Comparison of ENCODE assay signal across 8 cellular contexts in genomic region chr15:89556413-89557262, GRCh38. TPM values are rescaled to one million over a fixed set of nuclear protein-coding genes. Genes with fewer than 3 reads are reported as not detected.
DNase-seq lines count a peak whose midpoint lies in the region; ATAC-seq and TF ChIP-seq lines count a peak whose summit lies in the region.

No MANE protein-coding gene starts in this region.

- POLR2A ChIA-PET in CD4-positive, alpha-beta T cell (lab: Charles Lee) = no interaction called here
- POLR2A ChIA-PET in activated CD4-positive, alpha-beta T cell treated with anti-CD3 and anti-CD28 coated beads, Interleukin-2, amount 10 ng/mL, durations not matched to agents 7 days and 5 days (lab: Charles Lee) = no interaction called here

- no peak overlapping the region for H3K27ac Mint-ChIP-seq in CD4-positive, alpha-beta T cell
- H3K27ac Mint-ChIP-seq in activated CD4-positive, alpha-beta T cell treated with anti-CD3 and anti-CD28 coated beads, Interleukin-2, amount 10 ng/mL, durations not matched to agents 7 days and 5 days = no peak overlapping the region

- H3K36me3 Mint-ChIP-seq in CD4-positive, alpha-beta T cell (ENCODE audit: low read depth) = no peaks in the 10 kb centered on the region
- H3K36me3 Mint-ChIP-seq in activated CD4-positive, alpha-beta T cell treated with anti-CD3 and anti-CD28 coated beads, Interleukin-2, amount 10 ng/mL, durations not matched to agents 7 days and 5 days (ENCODE audit: low read depth) = no peaks in the 10 kb centered on the region

- no peak for TF ChIP-seq EP300 in tibial nerve (IDR thresholded peaks at IDR 0.05)

- no peaks in the 10 kb centered on the region for H3K4me1 Mint-ChIP-seq in CD4-positive, alpha-beta T cell (ENCODE audit: low read depth)
- H3K4me1 Mint-ChIP-seq in activated CD4-positive, alpha-beta T cell treated with anti-CD3 and anti-CD28 coated beads, Interleukin-2, amount 10 ng/mL, durations not matched to agents 7 days and 5 days = no peaks in the 10 kb centered on the region

- H3K9me3 ChIP-seq in CD4-positive, alpha-beta T cell (ENCODE audit: control insufficient read depth, low read length) = no peaks in the 10 kb centered on the region
- no peaks in the 10 kb centered on the region for H3K9me3 ChIP-seq in tibial nerve

- H3K36me3 ChIP-seq in H7 (replicated peaks; ENCODE audit: control insufficient read depth, insufficient read depth, low read length) = no peaks in the 10 kb centered on the region
- H3K36me3 ChIP-seq in tibial nerve = no peaks in the 10 kb centered on the region

- H3K4me1 ChIP-seq in tibial nerve = no peaks in the 10 kb centered on the region

- H3K27ac ChIP-seq in CD4-positive, alpha-beta T cell (ENCODE audit: low read depth, low read length) = no peak overlapping the region
- no peak overlapping the region for H3K27ac ChIP-seq in tibial nerve

- H3K27me3 ChIP-seq in CD4-positive, alpha-beta T cell (ENCODE audit: control insufficient read depth, insufficient read depth, low read length) = peaks cover 13% of the 10 kb centered on the region
- H3K27me3 ChIP-seq in H7 (ENCODE audit: control insufficient read depth, insufficient read depth, low read length) = no peaks in the 10 kb centered on the region
- H3K27me3 ChIP-seq in tibial nerve = peaks cover 0 to 12% of the 10 kb centered on the region in 2 donors

- no peak for ATAC-seq in CD4-positive, alpha-beta T cell (ENCODE audit: poor library complexity)
- ATAC-seq in GM18907 (IDR thresholded peaks at IDR 0.05; ENCODE audit: unreplicated experiment) = no peak

- no peak for TF ChIP-seq POLR2A in tibial nerve (IDR thresholded peaks at IDR 0.05)

- no peaks in the 10 kb centered on the region for H3K9me3 Mint-ChIP-seq in CD4-positive, alpha-beta T cell
- no peaks in the 10 kb centered on the region for H3K9me3 Mint-ChIP-seq in activated CD4-positive, alpha-beta T cell treated with anti-CD3 and anti-CD28 coated beads, Interleukin-2, amount 10 ng/mL, durations not matched to agents 7 days and 5 days

- whole genome bisulfite sequencing in tibial nerve, 2 donors = 47 to 48% methylated on average over 9 of the region's 9 CpGs

- CTCF ChIA-PET in CD4-positive, alpha-beta T cell (lab: Charles Lee) = no interaction called here
- CTCF ChIA-PET in activated CD4-positive, alpha-beta T cell treated with anti-CD3 and anti-CD28 coated beads, Interleukin-2, amount 10 ng/mL, durations not matched to agents 7 days and 5 days (lab: Charles Lee) = no interaction called here

- H3K4me3 ChIP-seq in H7 (ENCODE audit: insufficient read depth, low read depth, low read length) = no peak overlapping the region
- H3K4me3 ChIP-seq in epithelial cell of esophagus (ENCODE audit: low read length) = no peak overlapping the region
- H3K4me3 ChIP-seq in tibial nerve = no peak overlapping the region

- peaks cover 17% of the 10 kb centered on the region for H3K27me3 Mint-ChIP-seq in CD4-positive, alpha-beta T cell
- H3K27me3 Mint-ChIP-seq in activated CD4-positive, alpha-beta T cell treated with anti-CD3 and anti-CD28 coated beads, Interleukin-2, amount 10 ng/mL, durations not matched to agents 7 days and 5 days = peaks cover 12% of the 10 kb centered on the region

- intact Hi-C loops in CD4-positive, alpha-beta T cell (cut with DNase I, micrococcal nuclease) = loop anchor here in 1 of 2 experiments (2.0 kb wide), 1 partner anchor 198 kb away; no protein-coding TSS in a partner anchor

- peak in 7 of 10 experiments; percentile 13 to 30 (median 27) for DNase-seq in CD4-positive, alpha-beta T cell
- DNase-seq in H7 (peak; percentile 73), NCI-H345 treated with DMSO at 0.1 percent for 48 hours (lab: John Stamatoyannopoulos, UW; ENCODE audit: unreplicated experiment) (peak; percentile 38), epithelial cell of esophagus (ENCODE audit: low read depth) (peak; percentile 87), mucosa of gallbladder (ENCODE audit: low spot score) (peak; percentile 53), tibial nerve (ENCODE audit: low spot score in 2 of 2) (peak in 1 of 2 donors; percentile 73)
- DNase-seq in activated CD4-positive, alpha-beta T cell treated with anti-CD3 and anti-CD28 coated beads, Interleukin-2, amount 10 ng/mL, durations not matched to agents 7 days and 5 days = peak; percentile 53

- peak; percentile 88 for TF ChIP-seq CTCF in CD4-positive, alpha-beta T cell (IDR thresholded peaks at IDR 0.05)
- TF ChIP-seq CTCF in epithelial cell of esophagus (IDR thresholded peaks at IDR 0.05; ENCODE audit: insufficient read depth, low read depth, low read length, missing control alignments) (peak; percentile 79), tibial nerve (IDR thresholded peaks at IDR 0.05) (peak; percentile 39 to 76 (median 70))

- no peak overlapping the region for H3K4me3 Mint-ChIP-seq in CD4-positive, alpha-beta T cell
- H3K4me3 Mint-ChIP-seq in activated CD4-positive, alpha-beta T cell treated with anti-CD3 and anti-CD28 coated beads, Interleukin-2, amount 10 ng/mL, durations not matched to agents 7 days and 5 days = no peak overlapping the region

RNA-seq across cellular contexts. Expression of gene TICRR, which starts 18.6 kb away (rescaled TPM):
- under 1 TPM; 0.05 to 0.06 TPM for total RNA-seq in CD4-positive, alpha-beta T cell
- 19.2 and 24.1 TPM in 2 replicates for total RNA-seq in H7 (2014; rRNA removed; shearing (Covaris generic))
- total RNA-seq in activated CD4-positive, alpha-beta T cell treated with anti-CD3 and anti-CD28 coated beads, Interleukin-2, amount 10 ng/mL, durations not matched to agents 7 days and 5 days = 10 to 100 TPM; 28.8 to 29.8 TPM
- total RNA-seq in mucosa of gallbladder = 0.37 TPM
- under 1 TPM in 1 of 4 donors, not detected in 3; 0.60 TPM for total RNA-seq in tibial nerve

Comparison
In these comparisons a context has a peak if more than half of its experiments do, and no peak if none do; other contexts are left out.
1. RNA of gene TICRR, which starts 18.6 kb away (total RNA-seq): 28.8 to 29.8 TPM in activated CD4-positive, alpha-beta T cell treated with anti-CD3 and anti-CD28 coated beads, Interleukin-2, amount 10 ng/mL, durations not matched to agents 7 days and 5 days and 19.2 to 24.1 TPM in H7; 0.37 TPM in mucosa of gallbladder (single experiment), 0.05 to 0.06 TPM in CD4-positive, alpha-beta T cell and 0.60 TPM in tibial nerve; every median in the first group is over 10 times any median in the second.
2. Peak in every context shown above with its lines, with median percentiles within 50 percentile points of each other: CTCF ChIP-seq.